ENCODE assay signal across 30 cellular contexts in the genomic region with DNA sequence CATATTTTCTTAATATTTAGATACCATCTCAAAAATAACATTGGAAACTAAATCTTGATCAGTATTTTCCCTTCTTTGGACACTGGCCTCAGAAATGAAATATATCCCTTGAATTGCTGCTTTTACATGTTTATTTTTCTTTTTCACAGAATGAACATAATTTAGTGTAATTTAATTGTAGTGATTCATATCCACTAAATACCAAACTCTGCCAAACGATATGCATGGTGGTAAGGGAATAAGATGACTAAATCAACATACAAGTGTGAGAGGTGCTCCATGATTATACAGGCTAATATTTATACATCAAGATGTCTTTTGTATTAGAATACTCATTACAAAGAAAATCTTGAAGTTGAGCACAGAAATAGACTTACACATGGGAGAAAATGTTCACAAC.
"Had no signal": no experiment of that assay in that cellular context is flagged by ENCODE, and none has a peak within 500 bp of the region (broad histone marks: within the 10 kb centered on the region; RNA-seq: fewer than 3 reads in every experiment).

No MANE protein-coding gene starts in this region.

- H3K27me3 Mint-ChIP-seq: activated CD4-positive, alpha-beta T cell treated with anti-CD3 and anti-CD28 coated beads, Interleukin-2, amount 10 ng/mL, durations not matched to agents 24 days and 14 days; activated CD8-positive, alpha-beta T cell treated with anti-CD3 and anti-CD28 coated beads for 36 hours; activated T-cell treated with anti-CD3 and anti-CD28 coated beads, Interleukin-2, amount 50 U/mL, for 24 hours had no signal

- H3K4me1 Mint-ChIP-seq: activated CD4-positive, alpha-beta T cell treated with anti-CD3 and anti-CD28 coated beads, Interleukin-2, amount 10 ng/mL, durations not matched to agents 24 days and 14 days had no signal

- H3K4me2 ChIP-seq: KMS-11 had no signal

- H3K9me3 Mint-ChIP-seq: activated CD4-positive, alpha-beta T cell treated with anti-CD3 and anti-CD28 coated beads, Interleukin-2, amount 10 ng/mL, durations not matched to agents 24 days and 14 days; activated CD8-positive, alpha-beta T cell treated with anti-CD3 and anti-CD28 coated beads for 36 hours; activated naive CD4-positive, alpha-beta T cell treated with anti-CD3 and anti-CD28 coated beads for 36 hours; activated naive CD4-positive, alpha-beta T cell treated with anti-CD3 and anti-CD28 coated beads, Interleukin-2, amount 50 U/mL, for 72 hours; activated T-cell treated with anti-CD3 and anti-CD28 coated beads, Interleukin-2, amount 50 U/mL, for 24 hours; activated T-helper 2 cell treated with anti-CD3 and anti-CD28 coated beads, Interferon-gamma antibody, Interleukin-2, Interleukin-4, amounts not matched to agents 10 μg/mL and 5 μg/mL and 100 μg/mL, durations not matched to agents 14 hours and 24 hours and 36 hours; T-helper 1 cell treated with Interleukin-12 subunit alpha and Interleukin-12 subunit beta and Interleukin-4 antibody, amounts not matched to agents 30 μg/mL and 1 μg/mL, for 36 hours; T-helper 2 cell treated with Interferon-gamma antibody and Interleukin-4, amounts not matched to agents 5 μg/mL and 100 μg/mL, for 36 hours had no signal

- H3K36me3 Mint-ChIP-seq: activated naive CD4-positive, alpha-beta T cell treated with anti-CD3 and anti-CD28 coated beads, Interleukin-2, amount 50 U/mL, for 72 hours had no signal

- H3K36me3 ChIP-seq: brain microvascular endothelial cell had no signal

- H3K4me3 Mint-ChIP-seq: activated CD4-positive, alpha-beta T cell treated with anti-CD3 and anti-CD28 coated beads, Interleukin-2, amount 10 ng/mL, durations not matched to agents 24 days and 14 days; activated CD8-positive, alpha-beta T cell treated with anti-CD3 and anti-CD28 coated beads for 36 hours; activated naive CD4-positive, alpha-beta T cell treated with anti-CD3 and anti-CD28 coated beads for 36 hours; activated T-cell treated with anti-CD3 and anti-CD28 coated beads, Interleukin-2, amount 50 U/mL, for 24 hours; T-helper 1 cell treated with Interleukin-12 subunit alpha and Interleukin-12 subunit beta and Interleukin-4 antibody, amounts not matched to agents 30 μg/mL and 1 μg/mL, for 36 hours; T-helper 2 cell treated with Interferon-gamma antibody and Interleukin-4, amounts not matched to agents 5 μg/mL and 100 μg/mL, for 36 hours had no signal

- H3K9ac ChIP-seq: KMS-11 had no signal

- ATAC-seq: activated CD8-positive, alpha-beta T cell treated with anti-CD3 and anti-CD28 coated beads for 36 hours; activated naive CD4-positive, alpha-beta T cell treated with anti-CD3 and anti-CD28 coated beads, Interleukin-2, amount 50 U/mL, for 72 hours had no signal

- H3K27ac Mint-ChIP-seq: activated CD4-positive, alpha-beta T cell treated with anti-CD3 and anti-CD28 coated beads, Interleukin-2, amount 10 ng/mL, durations not matched to agents 24 days and 14 days; activated CD8-positive, alpha-beta T cell treated with anti-CD3 and anti-CD28 coated beads for 36 hours; activated naive CD4-positive, alpha-beta T cell treated with anti-CD3 and anti-CD28 coated beads for 36 hours; activated naive CD4-positive, alpha-beta T cell treated with anti-CD3 and anti-CD28 coated beads, Interleukin-2, amount 50 U/mL, for 72 hours; activated T-cell treated with anti-CD3 and anti-CD28 coated beads, Interleukin-2, amount 50 U/mL, for 24 hours; activated T-helper 2 cell treated with anti-CD3 and anti-CD28 coated beads, Interferon-gamma antibody, Interleukin-2, Interleukin-4, amounts not matched to agents 10 μg/mL and 5 μg/mL and 100 μg/mL, durations not matched to agents 14 hours and 24 hours and 36 hours; T-helper 1 cell treated with Interleukin-12 subunit alpha and Interleukin-12 subunit beta and Interleukin-4 antibody, amounts not matched to agents 30 μg/mL and 1 μg/mL, for 36 hours; T-helper 2 cell treated with Interferon-gamma antibody and Interleukin-4, amounts not matched to agents 5 μg/mL and 100 μg/mL, for 36 hours had no signal

- FAIRE-seq: TTC549 had no signal

- H3K27ac ChIP-seq: brain microvascular endothelial cell, KMS-11 had no signal

- DNase-seq: activated CD4-positive, alpha-beta T cell treated with anti-CD3 and anti-CD28 coated beads, Interleukin-2, amount 10 ng/mL, durations not matched to agents 24 days and 14 days; activated CD4-positive, alpha-beta T cell treated with anti-CD3 and anti-CD28 coated beads, Interleukin-2, amount 50 U/mL, for 4 hours; activated CD8-positive, alpha-beta T cell treated with anti-CD3 and anti-CD28 coated beads for 36 hours; activated gamma-delta T cell treated with Interleukin-2 at 50 U/mL for 16 hours; activated naive CD4-positive, alpha-beta T cell treated with anti-CD3 and anti-CD28 coated beads for 36 hours; activated T-cell treated with anti-CD3 and anti-CD28 coated beads, Interleukin-2, amount 50 U/mL, for 24 hours; anterior cingulate cortex; brain microvascular endothelial cell; central memory CD4-positive, alpha-beta T cell; NCI-H1092 treated with DMSO at 0.1 percent for 48 hours; NCI-H1417; NCI-H146; NCI-H187; NCI-H2029 treated with DMSO at 0.1 percent for 48 hours; NCI-H2107; NCI-H2171 treated with DMSO at 0.1 percent for 48 hours; NCI-H2227 treated with DMSO at 0.1 percent for 48 hours; NCI-H446; NCI-H510A treated with DMSO at 0.1 percent for 48 hours; NCI-H526 treated with DMSO at 0.1 percent for 48 hours; NCI-H774; NK-92 treated with Interleukin-12 subunit alpha and Interleukin-12 subunit beta, amount 100 ng/mL, for 24 hours; OCI-M1; Right ventricle myocardium superior had no signal

- H3K27me3 ChIP-seq: brain microvascular endothelial cell had no signal
